33 cellular contexts compared by ENCODE assay signal in the genomic region with DNA sequence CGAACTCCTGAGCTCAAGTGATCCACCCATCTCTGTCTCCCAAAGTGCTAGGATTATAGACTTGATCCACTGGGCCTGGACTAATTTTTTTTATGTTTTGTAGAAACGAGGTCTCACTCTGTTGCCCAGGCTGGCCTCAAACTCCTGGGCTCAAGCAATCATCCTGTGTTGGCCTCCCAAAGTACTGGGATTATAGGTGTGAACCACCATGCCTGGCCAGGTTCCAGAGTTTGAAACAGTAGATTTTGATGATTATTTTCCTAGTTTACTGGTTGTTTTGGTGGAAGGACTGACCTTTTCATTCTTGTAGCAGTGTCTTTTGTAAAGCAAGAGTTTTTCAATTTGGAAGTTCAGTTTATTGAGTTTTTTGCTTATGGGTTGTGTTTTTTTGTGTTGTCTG. TPM values are rescaled to one million over a fixed set of nuclear protein-coding genes. Genes with fewer than 3 reads are reported as not detected.
"Had no signal": no experiment of that assay in that cellular context is flagged by ENCODE, and none has a peak within 500 bp of the region (broad histone marks: within the 10 kb centered on the region; RNA-seq: fewer than 3 reads in every experiment).

No MANE protein-coding gene starts in this region.

- H3K4me3 Mint-ChIP-seq: dendritic cell treated with granulocyte-macrophage colony-stimulating factor and Interleukin-4, amounts not matched to agents 40 ng/mL and 50 ng/mL, for 4 days; endodermal cell; nephron; neural progenitor cell; stimulated activated memory B cell treated with anti-CD40 and anti-IgM and Interleukin-4, amounts not matched to agents 10 μg/mL and 1 μg/mL and 100 μg/mL, for 72 hours had no signal

- ATAC-seq: esophagus mucosa; foreskin keratinocyte; gastroesophageal sphincter; heart right ventricle; left cardiac atrium; left lung; stimulated activated memory B cell treated with anti-CD40 and anti-IgM and Interleukin-4, amounts not matched to agents 10 μg/mL and 1 μg/mL and 100 μg/mL, for 72 hours; stimulated activated naive CD8-positive, alpha-beta T cell treated with anti-CD3 and anti-CD28 coated beads, Interleukin-15, Interleukin-2, amounts not matched to agents 100 U/mL and 50 U/mL, for 24 hours had no signal

- H3K4me1 ChIP-seq: left lung, neural progenitor cell, prostate gland, tibial nerve, upper lobe of left lung had no signal

- H3K9me3 Mint-ChIP-seq: dendritic cell treated with granulocyte-macrophage colony-stimulating factor and Interleukin-4, amounts not matched to agents 40 ng/mL and 50 ng/mL, for 4 days; endodermal cell; neural progenitor cell; stimulated activated memory B cell treated with anti-CD40 and anti-IgM and Interleukin-4, amounts not matched to agents 10 μg/mL and 1 μg/mL and 100 μg/mL, for 72 hours had no signal

- H3K9me3 ChIP-seq: colonic mucosa, left lung, prostate gland, sigmoid colon, testis, upper lobe of left lung had no signal

- H3K27ac Mint-ChIP-seq: dendritic cell treated with granulocyte-macrophage colony-stimulating factor and Interleukin-4, amounts not matched to agents 40 ng/mL and 50 ng/mL, for 4 days; endodermal cell; neural progenitor cell; stimulated activated memory B cell treated with anti-CD40 and anti-IgM and Interleukin-4, amounts not matched to agents 10 μg/mL and 1 μg/mL and 100 μg/mL, for 72 hours had no signal

- H3K4me3 ChIP-seq: colonic mucosa, gastroesophageal sphincter, heart right ventricle, left lung, neural progenitor cell, prostate gland, right atrium auricular region, sigmoid colon, testis, tibial nerve, upper lobe of left lung had no signal

- H3K27me3 Mint-ChIP-seq: dendritic cell treated with granulocyte-macrophage colony-stimulating factor and Interleukin-4, amounts not matched to agents 40 ng/mL and 50 ng/mL, for 4 days; stimulated activated memory B cell treated with anti-CD40 and anti-IgM and Interleukin-4, amounts not matched to agents 10 μg/mL and 1 μg/mL and 100 μg/mL, for 72 hours had no signal

- H3K4me1 Mint-ChIP-seq: neural progenitor cell had no signal

- DNase-seq: colonic mucosa; effector CD8-positive, alpha-beta T cell; foreskin keratinocyte; heart right ventricle; hippocampal formation; left cardiac atrium; left lung; mammary epithelial cell; mesendoderm; sigmoid colon; stimulated activated CD4-positive, alpha-beta T cell treated with anti-CD3 and anti-CD28 coated beads, Interleukin-2, amount 100 ng/mL, for 24 hours; stimulated activated CD4-positive, alpha-beta T cell treated with anti-CD3 and anti-CD28 coated beads, Interleukin-4, amount 100 ng/mL, for 4 hours; stimulated activated naive CD8-positive, alpha-beta T cell treated with anti-CD3 and anti-CD28 coated beads, Interleukin-15, Interleukin-2, amounts not matched to agents 100 U/mL and 50 U/mL, for 24 hours; substantia nigra; testis; upper lobe of left lung had no signal

- H3K36me3 ChIP-seq: colonic mucosa, neural progenitor cell, prostate gland, right atrium auricular region had no signal

- H3K27ac ChIP-seq: colonic mucosa, epithelial cell of prostate, foreskin keratinocyte, gastroesophageal sphincter, heart right ventricle, left lung, neural progenitor cell, prostate gland, right atrium auricular region, sigmoid colon, testis, tibial nerve, upper lobe of left lung had no signal

- H3K27me3 ChIP-seq: colonic mucosa, foreskin keratinocyte, gastroesophageal sphincter, heart right ventricle, left lung, neural progenitor cell, right atrium auricular region, sigmoid colon, testis, tibial nerve, upper lobe of left lung had no signal

RNA-seq across cellular contexts. Expression of a gene that starts 20.8 kb away (rescaled TPM):
- total RNA-seq: chondrocyte, colonic mucosa, endodermal cell, esophagus mucosa, foreskin keratinocyte, heart right ventricle, kidney epithelial cell, left cardiac atrium, left lung, lower leg skin, mammary epithelial cell, mononuclear cell, osteoblast, right atrium auricular region, sigmoid colon, skeletal muscle tissue, tibial nerve, upper lobe of left lung had no signal
- polyA plus RNA-seq: foreskin keratinocyte, heart right ventricle, mammary epithelial cell, sigmoid colon had no signal

RNA-seq across cellular contexts. Expression of a gene that starts 46.1 kb away (rescaled TPM):
- total RNA-seq: chondrocyte, colonic mucosa, mononuclear cell, prostate gland, sigmoid colon, skeletal muscle tissue had no signal

RNA-seq across cellular contexts. Expression of a gene that starts 59.4 kb away (rescaled TPM):
- total RNA-seq: chondrocyte had no signal
- polyA plus RNA-seq: mammary epithelial cell had no signal
